Comparison of ENCODE assay signal across 27 cellular contexts in the genomic region with DNA sequence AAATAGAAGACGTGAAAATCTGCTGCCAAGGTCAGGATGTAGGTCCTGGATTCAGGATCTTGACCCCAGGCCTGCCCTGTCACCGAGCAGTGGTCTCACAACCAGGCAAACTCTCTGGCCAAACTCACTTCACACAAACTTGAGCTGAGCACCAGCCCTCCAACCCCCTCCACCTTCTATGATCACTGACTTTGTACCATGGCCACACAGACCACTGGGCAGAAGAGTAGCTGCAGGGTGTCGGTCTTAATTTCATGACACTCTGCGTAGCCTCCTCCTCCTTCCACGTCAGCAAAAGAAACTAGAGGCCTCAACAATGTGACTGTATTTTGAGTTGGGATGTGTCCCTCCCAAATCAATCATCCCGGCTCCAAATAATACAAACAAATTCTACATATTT. TPM values are rescaled to one million over a fixed set of nuclear protein-coding genes. Genes with fewer than 3 reads are reported as not detected.
DNase-seq lines count a peak whose midpoint lies in the region; ATAC-seq and TF ChIP-seq lines count a peak whose summit lies in the region.
"Had no signal": no experiment of that assay in that cellular context is flagged by ENCODE, and none has a peak within 500 bp of the region (broad histone marks: within the 10 kb centered on the region; RNA-seq: fewer than 3 reads in every experiment).

No MANE protein-coding gene starts in this region.

- intact Hi-C loops in lower lobe of right lung (cut with DNase I) (no loop called here), testis (cut with DNase I; ENCODE audit: low total_unique reads) (no loop called here)

- H3K36me3 ChIP-seq in lower lobe of right lung (no peaks in the 10 kb centered on the region), testis (ENCODE audit: low read depth, missing control alignments) (no peaks in the 10 kb centered on the region)
- H3K36me3 ChIP-seq: left lung, Peyer's patch, WERI-Rb-1 had no signal

- H3K27ac ChIP-seq in epithelial cell of prostate: peak overlapping the region; percentile 84
- H3K27ac ChIP-seq in lower lobe of right lung: peak overlapping the region; percentile 70
- H3K27ac ChIP-seq in testis: no peak overlapping the region
- H3K27ac ChIP-seq: psoas muscle, WERI-Rb-1 had no signal

- no peak for ATAC-seq in lower lobe of right lung
- ATAC-seq in HG03097 (IDR thresholded peaks at IDR 0.05; ENCODE audit: low FRiP score, unreplicated experiment): no peak
- ATAC-seq: activated naive CD8-positive, alpha-beta T cell treated with anti-CD3 and anti-CD28 coated beads, Interleukin-2, amount 50 U/mL, for 24 hours; CD8-positive, alpha-beta T cell; esophagus mucosa; mucosa of descending colon; stimulated activated memory B cell treated with anti-CD40 and anti-IgM and Interleukin-4, amounts not matched to agents 10 μg/mL and 1 μg/mL and 100 μg/mL, for 72 hours; T-helper 17 cell had no signal

- no peaks in the 10 kb centered on the region for H3K9me3 Mint-ChIP-seq in type B pancreatic cell
- H3K9me3 Mint-ChIP-seq: activated naive CD8-positive, alpha-beta T cell treated with anti-CD3 and anti-CD28 coated beads, Interleukin-2, amount 50 U/mL, for 24 hours; CD8-positive, alpha-beta T cell; neural crest cell; stimulated activated memory B cell treated with anti-CD40 and anti-IgM and Interleukin-4, amounts not matched to agents 10 μg/mL and 1 μg/mL and 100 μg/mL, for 72 hours had no signal

- WGBS in testis, 2 donors: 76 to 82% methylated on average over 6 of the region's 6 CpGs

- H3K27me3 Mint-ChIP-seq in type B pancreatic cell: peaks cover 94% of the 10 kb centered on the region

- DNase-seq in DMS79 (lab: John Stamatoyannopoulos, UW) (peak; percentile 57), DMS79 treated with DMSO at 0.1 percent for 48 hours (lab: John Stamatoyannopoulos, UW) (no peak), epithelial cell of prostate (ENCODE audit: low read depth, low spot score) (no peak), lower lobe of right lung (no peak), type B pancreatic cell (ENCODE audit: extremely low spot score, unreplicated experiment) (no peak), GF-D8 (lab: John Stamatoyannopoulos, UW) (no peak), testis (no peak)
- DNase-seq: activated CD4-positive, alpha-beta T cell treated with anti-CD3 and anti-CD28 coated beads, Interleukin-2, amount 50 U/mL, for 1 hour; activated CD8-positive, alpha-beta memory T cell treated with anti-CD3 and anti-CD28 coated beads, Interleukin-2, amount 50 U/mL, for 4 hours; activated effector memory CD4-positive, alpha-beta T cell treated with Interleukin-2 at 50 U/mL for 16 hours; activated naive CD8-positive, alpha-beta T cell treated with anti-CD3 and anti-CD28 coated beads, Interleukin-2, amount 50 U/mL, for 24 hours; CD8-positive, alpha-beta T cell; effector CD4-positive, alpha-beta T cell; left lung; mucosa of descending colon; NCI-H1105 treated with DMSO at 0.1 percent for 48 hours; NCI-H2081 treated with DMSO at 0.1 percent for 48 hours; NCI-H524; Peyer's patch; psoas muscle; T-helper 17 cell; WERI-Rb-1 had no signal

- peaks cover 3% of the 10 kb centered on the region for H3K36me3 Mint-ChIP-seq in type B pancreatic cell
- H3K36me3 Mint-ChIP-seq: brain; CD8-positive, alpha-beta T cell; stimulated activated memory B cell treated with anti-CD40 and anti-IgM and Interleukin-4, amounts not matched to agents 10 μg/mL and 1 μg/mL and 100 μg/mL, for 72 hours had no signal

- peaks cover 78% of the 10 kb centered on the region for H3K4me1 Mint-ChIP-seq in type B pancreatic cell (ENCODE audit: unreplicated experiment)

- TF ChIP-seq CTCF in lower lobe of right lung (IDR thresholded peaks at IDR 0.05) (no peak), type B pancreatic cell (conservative IDR thresholded peaks at IDR 0.05) (no peak), testis (IDR thresholded peaks at IDR 0.05) (no peak)

- H3K9me3 ChIP-seq in lower lobe of right lung (no peaks in the 10 kb centered on the region), testis (no peaks in the 10 kb centered on the region)
- H3K9me3 ChIP-seq: left lung, mucosa of descending colon, Peyer's patch, psoas muscle had no signal

- no peaks in the 10 kb centered on the region for H3K4me1 ChIP-seq in lower lobe of right lung
- peaks cover 12% of the 10 kb centered on the region for H3K4me1 ChIP-seq in testis
- H3K4me1 ChIP-seq: left lung, psoas muscle had no signal

- no peak for TF ChIP-seq POLR2A in testis (IDR thresholded peaks at IDR 0.05)

- H3K27ac Mint-ChIP-seq in type B pancreatic cell: peak overlapping the region; percentile 89
- H3K27ac Mint-ChIP-seq: activated naive CD8-positive, alpha-beta T cell treated with anti-CD3 and anti-CD28 coated beads, Interleukin-2, amount 50 U/mL, for 24 hours; brain; CD8-positive, alpha-beta T cell; stimulated activated memory B cell treated with anti-CD40 and anti-IgM and Interleukin-4, amounts not matched to agents 10 μg/mL and 1 μg/mL and 100 μg/mL, for 72 hours; T-helper 17 cell had no signal

- H3K4me3 Mint-ChIP-seq in type B pancreatic cell: peak overlapping the region; percentile 94
- H3K4me3 Mint-ChIP-seq: activated naive CD8-positive, alpha-beta T cell treated with anti-CD3 and anti-CD28 coated beads, Interleukin-2, amount 50 U/mL, for 24 hours; CD8-positive, alpha-beta T cell; neural crest cell; stimulated activated memory B cell treated with anti-CD40 and anti-IgM and Interleukin-4, amounts not matched to agents 10 μg/mL and 1 μg/mL and 100 μg/mL, for 72 hours; T-helper 17 cell had no signal

- H3K4me3 ChIP-seq in lower lobe of right lung: no peak overlapping the region
- no peak overlapping the region for H3K4me3 ChIP-seq in testis
- H3K4me3 ChIP-seq: mucosa of descending colon, psoas muscle had no signal

- H3K27me3 ChIP-seq in lower lobe of right lung (ENCODE audit: low read depth) (peaks cover 75% of the 10 kb centered on the region), testis (no peaks in the 10 kb centered on the region)

RNA-seq across cellular contexts. Expression of a gene that starts 7.2 kb away (rescaled TPM):
- total RNA-seq in lower lobe of right lung: 50.9 TPM
- total RNA-seq in type B pancreatic cell (ENCODE audit: low replicate concordance): 102 and 130 TPM in 2 replicates
- 1 to 10 TPM; 8.4 to 8.7 TPM for total RNA-seq in testis
- 4.0 TPM for polyA plus RNA-seq in testis (ENCODE audit: insufficient read depth, low read depth, low replicate concordance)
- total RNA-seq: CD8-positive, alpha-beta T cell had no signal

Comparison
In these comparisons a context has a peak if more than half of its experiments do, and no peak if none do; other contexts are left out.
1. H3K27ac ChIP-seq: peak in epithelial cell of prostate (single experiment) and lower lobe of right lung (single experiment); none in testis (0 of 2).